ENCODE assay signal across 8 cellular contexts in the genomic region with DNA sequence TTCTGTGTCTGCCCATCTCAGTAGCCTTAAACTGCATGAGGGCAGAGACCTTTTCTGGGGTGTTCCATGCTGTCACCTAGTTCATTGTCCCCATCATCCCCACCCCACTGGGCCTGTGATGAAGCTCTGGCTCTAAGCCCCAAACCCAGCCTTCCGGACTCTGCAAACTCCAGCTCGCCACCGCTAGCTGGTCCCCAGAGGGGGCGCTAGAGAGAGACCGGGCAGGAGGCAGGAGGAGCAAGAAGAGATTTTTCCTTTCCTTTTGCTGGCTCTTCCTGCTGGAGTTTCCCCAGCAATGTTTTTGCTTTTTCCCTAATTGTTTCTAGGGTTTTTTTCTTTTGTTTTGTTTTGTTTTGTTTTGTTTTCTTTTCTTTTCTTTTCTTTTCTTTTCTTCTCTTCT.
A peak's percentile ranks its signal among the peaks of the same experiment; 100 is the strongest.
DNase-seq lines count a peak whose midpoint lies in the region; ATAC-seq and TF ChIP-seq lines count a peak whose summit lies in the region.

No MANE protein-coding gene starts in this region.

- no peaks in the 10 kb centered on the region for H3K4me1 ChIP-seq in CD4-positive, alpha-beta memory T cell (ENCODE audit: insufficient read depth, low read length)

- CTCF ChIA-PET in WTC11 (lab: Charles Lee), result interaction anchor here (0.5 to 2.0 kb wide), 44 partner anchors 9 to 418 kb away, joined by 3 to 17 read pairs (median 4); partner anchors contain the start of genes CTBP2 and EDRF1
- CTCF ChIA-PET in CD4-positive, alpha-beta memory T cell (lab: Charles Lee; ENCODE audit: partially characterized antibody), result no interaction called here

- no peaks in the 10 kb centered on the region for H3K36me3 ChIP-seq in CD4-positive, alpha-beta memory T cell (ENCODE audit: insufficient read depth, low read length)

- ATAC-seq in WTC11, result peak; percentile 92

- intact Hi-C loops in CD4-positive, alpha-beta memory T cell (cut with micrococcal nuclease), result no loop called here
- intact Hi-C loops in dorsolateral prefrontal cortex (cut with DNase I), result no loop called here

- H3K9me3 ChIP-seq in CD4-positive, alpha-beta memory T cell (ENCODE audit: control insufficient read depth in 1 of 2, low read length in 2 of 2), result no peaks in the 10 kb centered on the region

- no peaks in the 10 kb centered on the region for H3K36me3 Mint-ChIP-seq in HFFc6 (ENCODE audit: low read depth)
- no peaks in the 10 kb centered on the region; the same call in 1 of the 2 replicates for H3K36me3 Mint-ChIP-seq in WTC11
- no peaks in the 10 kb centered on the region for H3K36me3 Mint-ChIP-seq in CD4-positive, alpha-beta memory T cell

- H3K27me3 Mint-ChIP-seq in HFFc6 (ENCODE audit: insufficient read depth) (peaks cover 19% of the 10 kb centered on the region), WTC11 (ENCODE audit: low read depth) (peaks cover 29% of the 10 kb centered on the region)
- H3K27me3 Mint-ChIP-seq in CD4-positive, alpha-beta memory T cell, result peaks cover 0 to 2% of the 10 kb centered on the region in 2 donors

- H3K9me3 Mint-ChIP-seq in HFFc6, result no peaks in the 10 kb centered on the region
- peaks cover 16% of the 10 kb centered on the region for H3K9me3 Mint-ChIP-seq in WTC11
- peaks cover 0 to 8% (median under 1%) of the 10 kb centered on the region in 8 donors for H3K9me3 Mint-ChIP-seq in CD4-positive, alpha-beta memory T cell

- no peaks in the 10 kb centered on the region for H3K27me3 ChIP-seq in CD4-positive, alpha-beta memory T cell (ENCODE audit: insufficient read depth, low read length)
- peaks cover 0 to 13% (median 0%) of the 10 kb centered on the region in 45 donors for H3K27me3 ChIP-seq in dorsolateral prefrontal cortex

- TF ChIP-seq CTCF in HFFc6 (IDR thresholded peaks at IDR 0.05) (peak; percentile 76), WTC11 (IDR thresholded peaks at IDR 0.05) (peak; percentile 92), dorsolateral prefrontal cortex (IDR thresholded peaks at IDR 0.05 in 54 of 56, conservative IDR thresholded peaks at IDR 0.05 in 2 of 56; ENCODE audit: low read depth in 1 of 56, partially characterized antibody in 56 of 56) (peak in 6 of 56 donors; percentile 8 to 24 (median 13))

- H3K4me3 Mint-ChIP-seq in HFFc6 (no peak overlapping the region), WTC11 (no peak overlapping the region)
- no peak overlapping the region for H3K4me3 Mint-ChIP-seq in CD4-positive, alpha-beta memory T cell

- H3K4me1 Mint-ChIP-seq in HFFc6 (ENCODE audit: low read depth) (no peaks in the 10 kb centered on the region), WTC11 (no peaks in the 10 kb centered on the region)
- no peaks in the 10 kb centered on the region for H3K4me1 Mint-ChIP-seq in CD4-positive, alpha-beta memory T cell

- DNase-seq in Daoy (ENCODE audit: low read depth), result peak; percentile 36
- no peak for DNase-seq in HFFc6
- DNase-seq in WTC11 (ENCODE audit: low spot score), result peak; percentile 83
- peak; percentile 19 to 40 for DNase-seq in lung microvascular endothelial cell (ENCODE audit: low read depth in 2 of 2)
- no peak for DNase-seq in CD4-positive, alpha-beta memory T cell
- no peak for DNase-seq in GM19240 (ENCODE audit: insufficient read length, low spot score)
- DNase-seq in dorsolateral prefrontal cortex, result no peak
- DNase-seq in cerebellum (ENCODE audit: low spot score), result no peak

- POLR2A ChIA-PET in WTC11 (lab: Charles Lee), result no interaction called here
- POLR2A ChIA-PET in CD4-positive, alpha-beta memory T cell (lab: Charles Lee; ENCODE audit: partially characterized antibody), result no interaction called here

- H3K4me3 ChIP-seq in CD4-positive, alpha-beta memory T cell (ENCODE audit: low read length in 2 of 2), result no peak overlapping the region
- H3K4me3 ChIP-seq in dorsolateral prefrontal cortex, result no peak overlapping the region

- H3K27ac Mint-ChIP-seq in HFFc6 (no peak overlapping the region), WTC11 (no peak overlapping the region)
- H3K27ac Mint-ChIP-seq in CD4-positive, alpha-beta memory T cell, result no peak overlapping the region

- H3K27ac ChIP-seq in CD4-positive, alpha-beta memory T cell (ENCODE audit: low read depth, low read length), result no peak overlapping the region
- no peak overlapping the region for H3K27ac ChIP-seq in dorsolateral prefrontal cortex

TF ChIP-seq in WTC11, 78 proteins besides CTCF, POLR2A, EP300 and RAD21:
- no peak for TF ChIP-seq PREB (CRISPR knock-in tag; IDR thresholded peaks at IDR 0.05; ENCODE audit: borderline replicate concordance)
- TF ChIP-seq, protein P1, sequence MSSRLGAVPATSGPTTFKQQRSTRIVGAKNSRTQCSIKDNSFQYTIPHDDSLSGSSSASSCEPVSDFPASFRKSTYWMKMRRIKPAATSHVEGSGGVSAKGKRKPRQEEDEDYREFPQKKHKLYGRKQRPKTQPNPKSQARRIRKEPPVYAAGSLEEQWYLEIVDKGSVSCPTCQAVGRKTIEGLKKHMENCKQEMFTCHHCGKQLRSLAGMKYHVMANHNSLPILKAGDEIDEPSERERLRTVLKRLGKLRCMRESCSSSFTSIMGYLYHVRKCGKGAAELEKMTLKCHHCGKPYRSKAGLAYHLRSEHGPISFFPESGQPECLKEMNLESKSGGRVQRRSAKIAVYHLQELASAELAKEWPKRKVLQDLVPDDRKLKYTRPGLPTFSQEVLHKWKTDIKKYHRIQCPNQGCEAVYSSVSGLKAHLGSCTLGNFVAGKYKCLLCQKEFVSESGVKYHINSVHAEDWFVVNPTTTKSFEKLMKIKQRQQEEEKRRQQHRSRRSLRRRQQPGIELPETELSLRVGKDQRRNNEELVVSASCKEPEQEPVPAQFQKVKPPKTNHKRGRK (CRISPR knock-in tag; IDR thresholded peaks at IDR 0.05; ENCODE audit: borderline replicate concordance), result 0 out of 2 replicates have a peak, but pooled peaks have one; percentile 44

Comparison
In these comparisons a context has a peak if more than half of its experiments do, and no peak if none do; other contexts are left out.
1. DNase-seq: peak in Daoy (single experiment), WTC11 (single experiment) and lung microvascular endothelial cell (2 of 2); none in HFFc6 (single experiment), CD4-positive, alpha-beta memory T cell (0 of 5), GM19240 (single experiment), dorsolateral prefrontal cortex (0 of 10) and cerebellum (single experiment).